Comparison of ENCODE assay signal across 31 cellular contexts in genomic region chr11:69437876-69438205, GRCh38. TPM values are rescaled to one million over a fixed set of nuclear protein-coding genes. Genes with fewer than 3 reads are reported as not detected.
DNase-seq lines count a peak whose midpoint lies in the region; TF ChIP-seq lines count a peak whose summit lies in the region.
"Had no signal": no experiment of that assay in that cellular context is flagged by ENCODE, and none has a peak within 500 bp of the region (broad histone marks: within the 10 kb centered on the region; RNA-seq: fewer than 3 reads in every experiment).

No MANE protein-coding gene starts in this region.

- in situ Hi-C loops in mammary epithelial cell (cut with MboI; ENCODE audit: low sequenced_read_pairs in 2 of 2), result loop anchor here in 1 of 2 donors (25.0 kb wide), 2 partner anchors 199 to 326 kb away; partner anchors contain the start of gene CCND1

- H3K4me1 ChIP-seq in mammary epithelial cell (ENCODE audit: insufficient read depth, low read length), result peaks cover 50% of the 10 kb centered on the region
- H3K4me1 ChIP-seq in endodermal cell (ENCODE audit: control insufficient read depth, insufficient read depth, low read length), result peaks cover 15% of the 10 kb centered on the region

- no peaks in the 10 kb centered on the region for H4K20me1 ChIP-seq in mammary epithelial cell (ENCODE audit: insufficient read depth, low read length)

- H3K9me3 ChIP-seq in mammary epithelial cell (replicated peaks; ENCODE audit: insufficient read depth, low read length) (no peaks in the 10 kb centered on the region), endodermal cell (ENCODE audit: control insufficient read depth, low read length) (no peaks in the 10 kb centered on the region)
- H3K9me3 ChIP-seq: gastroesophageal sphincter, Peyer's patch, stomach had no signal

- H3K27me3 Mint-ChIP-seq in MCF 10A (ENCODE audit: insufficient read depth, unreplicated experiment) (no peaks in the 10 kb centered on the region), endodermal cell (ENCODE audit: insufficient read depth) (no peaks in the 10 kb centered on the region)
- H3K27me3 Mint-ChIP-seq: activated naive CD4-positive, alpha-beta T cell treated with anti-CD3 and anti-CD28 coated beads, Interleukin-2, amount 50 U/mL, for 24 hours had no signal

- no peak overlapping the region for H3K4me3 Mint-ChIP-seq in MCF 10A (ENCODE audit: unreplicated experiment)
- H3K4me3 Mint-ChIP-seq in endodermal cell, result no peak overlapping the region
- H3K4me3 Mint-ChIP-seq: activated CD4-positive, alpha-beta memory T cell treated with anti-CD3 and anti-CD28 coated beads, Interleukin-2, amount 10 ng/mL, durations not matched to agents 7 days and 5 days; activated naive CD4-positive, alpha-beta T cell treated with anti-CD3 and anti-CD28 coated beads, Interleukin-2, amount 50 U/mL, for 24 hours had no signal

- H3K9me3 Mint-ChIP-seq in MCF 10A (ENCODE audit: unreplicated experiment), result no peaks in the 10 kb centered on the region
- H3K9me3 Mint-ChIP-seq in endodermal cell, result no peaks in the 10 kb centered on the region
- H3K9me3 Mint-ChIP-seq: activated CD4-positive, alpha-beta memory T cell treated with anti-CD3 and anti-CD28 coated beads, Interleukin-2, amount 10 ng/mL, durations not matched to agents 7 days and 5 days; activated naive CD4-positive, alpha-beta T cell treated with anti-CD3 and anti-CD28 coated beads, Interleukin-2, amount 50 U/mL, for 24 hours had no signal

- no TSS peak for BruUV-seq in mammary epithelial cell (replicated peaks; lab: Mats Ljungman, UMichigan)
- no TSS peak for BruUV-seq in MCF 10A (replicated peaks; lab: Mats Ljungman, UMichigan)

- H3K27ac Mint-ChIP-seq in MCF 10A (ENCODE audit: low read depth, unreplicated experiment) (no peak overlapping the region), endodermal cell (peak overlapping the region; percentile 75)
- H3K27ac Mint-ChIP-seq: activated CD4-positive, alpha-beta memory T cell treated with anti-CD3 and anti-CD28 coated beads, Interleukin-2, amount 10 ng/mL, durations not matched to agents 7 days and 5 days; activated naive CD4-positive, alpha-beta T cell treated with anti-CD3 and anti-CD28 coated beads, Interleukin-2, amount 50 U/mL, for 24 hours had no signal

- dilution Hi-C loops in mammary epithelial cell (cut with HindIII; ENCODE audit: low sequenced_read_pairs), result no loop called here

- H3K36me3 Mint-ChIP-seq in MCF 10A (ENCODE audit: insufficient read depth, unreplicated experiment) (no peaks in the 10 kb centered on the region), endodermal cell (ENCODE audit: low read depth) (no peaks in the 10 kb centered on the region)
- H3K36me3 Mint-ChIP-seq: activated naive CD4-positive, alpha-beta T cell treated with anti-CD3 and anti-CD28 coated beads, Interleukin-2, amount 50 U/mL, for 24 hours had no signal

- H3K4me3 ChIP-seq in mammary epithelial cell (replicated peaks in 1 of 3; ENCODE audit: insufficient read depth in 1 of 3, low read depth in 2 of 3, low read length in 3 of 3), result no peak overlapping the region
- H3K4me3 ChIP-seq in endodermal cell (ENCODE audit: low read length), result no peak overlapping the region
- H3K4me3 ChIP-seq: gastroesophageal sphincter, lung, Peyer's patch, stomach had no signal

- POLR2A ChIA-PET in MCF 10A (lab: Yijun Ruan, JAX) (no interaction called here), GM10248 (lab: Yijun Ruan, JAX) (no interaction called here)

- H3K36me3 ChIP-seq in mammary epithelial cell (ENCODE audit: insufficient read depth, low read length), result no peaks in the 10 kb centered on the region
- no peaks in the 10 kb centered on the region for H3K36me3 ChIP-seq in endodermal cell (ENCODE audit: control insufficient read depth, insufficient read depth, low read length)
- H3K36me3 ChIP-seq: gastroesophageal sphincter, Peyer's patch, stomach had no signal

- H3K4me1 Mint-ChIP-seq in MCF 10A (ENCODE audit: insufficient read depth, unreplicated experiment) (peaks cover 19% of the 10 kb centered on the region), endodermal cell (peaks cover 39% of the 10 kb centered on the region)
- H3K4me1 Mint-ChIP-seq: activated naive CD4-positive, alpha-beta T cell treated with anti-CD3 and anti-CD28 coated beads, Interleukin-2, amount 50 U/mL, for 24 hours had no signal

- intact Hi-C loops in mammary epithelial cell (cut with micrococcal nuclease), result loop anchor here (1.0 to 5.0 kb wide), 6 partner anchors 18 to 336 kb away; no protein-coding TSS in a partner anchor
- intact Hi-C loops in MCF 10A (cut with micrococcal nuclease), result no loop called here
- intact Hi-C loops in posterior vena cava (cut with DNase I), result no loop called here

- H3K9ac ChIP-seq in mammary epithelial cell (ENCODE audit: insufficient read depth, low read length), result peak overlapping the region; percentile 19
- no peak overlapping the region for H3K9ac ChIP-seq in endodermal cell (ENCODE audit: extremely low read depth, low read length, poor library complexity, severe bottlenecking)

- H2AFZ ChIP-seq in mammary epithelial cell (ENCODE audit: low read depth, low read length), result no peak overlapping the region

- CTCF ChIA-PET in mammary epithelial cell (lab: Charles Lee; ENCODE audit: low non-redundant PET) (no interaction called here), MCF 10A (lab: Yijun Ruan, JAX) (no interaction called here), GM10248 (lab: Yijun Ruan, JAX) (no interaction called here)

- DNase-seq in mammary epithelial cell (no peak), MCF 10A (ENCODE audit: unreplicated experiment) (no peak), endodermal cell (no peak), posterior vena cava (ENCODE audit: low spot score) (peak; percentile 78), NCI-H1694 treated with DMSO at 0.1 percent for 48 hours (lab: John Stamatoyannopoulos, UW) (no peak), GM10248 (ENCODE audit: extremely low spot score) (no peak), DMS114 treated with DMSO at 0.1 percent for 48 hours (lab: John Stamatoyannopoulos, UW; ENCODE audit: unreplicated experiment) (no peak), nucleus accumbens (lab: John Stamatoyannopoulos, UW) (no peak)
- DNase-seq: activated CD4-positive, alpha-beta memory T cell treated with anti-CD3 and anti-CD28 coated beads, Interleukin-2, amount 10 ng/mL, durations not matched to agents 7 days and 5 days; amniotic stem cell; COR-L47; hippocampal formation; KBM-7; NCI-H1417 treated with DMSO at 0.1 percent for 48 hours; NCI-H2081 treated with DMSO at 0.1 percent for 48 hours; NCI-H345; NCI-H69; right cardiac atrium; SIG-M5; stomach; SW 1271; T-helper 9 cell had no signal

- WGBS in mammary epithelial cell (ENCODE audit: low coverage, missing lambda C conversion rate), result 100% methylated on average over 2 of the region's 9 CpGs
- WGBS in endodermal cell (ENCODE audit: insufficient coverage in 1 of 2, insufficient read length in 1 of 2), 2 experiments, result 94 to 95% methylated on average over 6 to 9 of the region's 9 CpGs

- no peaks in the 10 kb centered on the region for H3K27me3 ChIP-seq in mammary epithelial cell (ENCODE audit: insufficient read depth, low read length)
- H3K27me3 ChIP-seq in endodermal cell (ENCODE audit: control insufficient read depth, insufficient read depth, low read length, poor library complexity, severe bottlenecking), result no peaks in the 10 kb centered on the region
- H3K27me3 ChIP-seq: gastroesophageal sphincter, Peyer's patch had no signal

- H3K79me2 ChIP-seq in mammary epithelial cell (ENCODE audit: insufficient read depth, low read length), result no peaks in the 10 kb centered on the region

- H3K27ac ChIP-seq in mammary epithelial cell (ENCODE audit: insufficient read depth, low read depth, low read length) (no peak overlapping the region), endodermal cell (ENCODE audit: low read depth, low read length) (no peak overlapping the region)
- H3K27ac ChIP-seq: 22Rv1, C4-2B, gastroesophageal sphincter, Peyer's patch, stomach had no signal

- TF ChIP-seq CTCF in mammary epithelial cell (conservative IDR thresholded peaks at IDR 0.05 in 1 of 2, IDR thresholded peaks at IDR 0.05 in 1 of 2; ENCODE audit: extremely low read depth in 1 of 2, insufficient read depth in 1 of 2, low read depth in 1 of 2, low read length in 2 of 2) (no peak), MCF 10A (IDR thresholded peaks at IDR 0.05; ENCODE audit: unreplicated experiment) (no peak), endodermal cell (conservative IDR thresholded peaks at IDR 0.05) (no peak), GM10248 (IDR thresholded peaks at IDR 0.05; ENCODE audit: control extremely low read depth, extremely low read depth, low read depth, missing control alignments) (no peak)

- no peak overlapping the region for H3K4me2 ChIP-seq in mammary epithelial cell (ENCODE audit: insufficient read depth, low read depth, low read length)

RNA-seq across cellular contexts. Expression of gene LINC01488, which starts 43.6 kb away (rescaled TPM):
- total RNA-seq in mammary epithelial cell (not detected), MCF 10A (2022) (not detected in 2 replicates), endodermal cell (not detected), posterior vena cava (not detected)
- not detected for polyA plus RNA-seq in mammary epithelial cell
- polyA minus RNA-seq in mammary epithelial cell, result 0.16 TPM
- polyA plus RNA-seq in endodermal cell (2013, experiment 1 of 2), result not detected
- polyA plus RNA-seq in endodermal cell (2013, experiment 2 of 2), result not detected
- total RNA-seq: activated CD4-positive, alpha-beta memory T cell treated with anti-CD3 and anti-CD28 coated beads, Interleukin-2, amount 10 ng/mL, durations not matched to agents 7 days and 5 days; endothelial cell of umbilical vein; fibroblast of lung; gastroesophageal sphincter; lung; Peyer's patch; stomach had no signal
- polyA plus RNA-seq: endothelial cell of umbilical vein, fibroblast of lung, lung, neural cell, stomach had no signal
